Comparison of ENCODE assay signal across 11 cellular contexts in the genomic region with DNA sequence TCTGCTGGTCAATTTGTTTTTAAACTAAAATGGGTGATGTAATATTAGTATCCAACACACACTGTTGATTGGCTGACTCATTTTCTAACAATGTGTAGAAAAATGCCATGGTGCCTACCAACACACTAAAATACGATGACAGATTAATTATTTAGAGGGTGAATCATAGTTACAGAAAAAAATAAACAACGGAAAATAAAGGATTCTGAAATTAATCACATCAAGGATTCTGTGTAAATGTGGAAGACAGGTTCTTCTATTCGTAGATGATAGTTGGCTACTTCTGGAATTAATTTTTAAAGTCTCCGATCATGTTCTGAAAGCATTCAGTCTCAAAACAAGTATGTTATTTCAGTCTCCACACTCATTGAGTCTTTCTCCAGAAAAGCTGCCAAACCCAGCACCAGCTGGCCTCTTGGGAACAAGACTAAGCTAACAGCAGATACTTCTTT. TPM values are rescaled to one million over a fixed set of nuclear protein-coding genes. Genes with fewer than 3 reads are reported as not detected.
DNase-seq lines count a peak whose midpoint lies in the region; ATAC-seq and TF ChIP-seq lines count a peak whose summit lies in the region.
"Had no signal": no experiment of that assay in that cellular context is flagged by ENCODE, and none has a peak within 500 bp of the region (broad histone marks: within the 10 kb centered on the region; RNA-seq: fewer than 3 reads in every experiment).

No MANE protein-coding gene starts in this region.

- no peaks in the 10 kb centered on the region for H3K36me3 ChIP-seq in mammary epithelial cell (ENCODE audit: insufficient read depth, low read length)
- no peaks in the 10 kb centered on the region for H3K36me3 ChIP-seq in gastrocnemius medialis
- H3K36me3 ChIP-seq: ovary had no signal

- no peaks in the 10 kb centered on the region for H4K20me1 ChIP-seq in mammary epithelial cell (ENCODE audit: insufficient read depth, low read length)

- dilution Hi-C loops in mammary epithelial cell (cut with HindIII; ENCODE audit: low sequenced_read_pairs): no loop called here

- ATAC-seq in GM19463 (IDR thresholded peaks at IDR 0.05; ENCODE audit: unreplicated experiment) (no peak), gastrocnemius medialis (no peak), HG02840 (IDR thresholded peaks at IDR 0.05; ENCODE audit: low FRiP score, unreplicated experiment) (no peak)

- H3K27ac ChIP-seq in mammary epithelial cell (ENCODE audit: insufficient read depth, low read depth, low read length) (peak overlapping the region; percentile 70), gastrocnemius medialis (no peak overlapping the region)
- H3K27ac ChIP-seq: ovary had no signal

- no peak overlapping the region for H3K9ac ChIP-seq in mammary epithelial cell (ENCODE audit: insufficient read depth, low read length)

- H3K79me2 ChIP-seq in mammary epithelial cell (ENCODE audit: insufficient read depth, low read length): no peaks in the 10 kb centered on the region

- H3K9me3 ChIP-seq in mammary epithelial cell (replicated peaks; ENCODE audit: insufficient read depth, low read length) (no peaks in the 10 kb centered on the region), gastrocnemius medialis (no peaks in the 10 kb centered on the region)
- H3K9me3 ChIP-seq: ovary had no signal

- H3K4me2 ChIP-seq in mammary epithelial cell (ENCODE audit: insufficient read depth, low read depth, low read length): peak overlapping the region; percentile 47

- H3K4me3 ChIP-seq in mammary epithelial cell (replicated peaks in 1 of 3; ENCODE audit: insufficient read depth in 1 of 3, low read depth in 2 of 3, low read length in 3 of 3): no peak overlapping the region
- H3K4me3 ChIP-seq in gastrocnemius medialis: no peak overlapping the region
- H3K4me3 ChIP-seq: ovary had no signal

- no peak for TF ChIP-seq CTCF in AG09319 (IDR thresholded peaks at IDR 0.05; ENCODE audit: low read depth, low read length)
- no peak for TF ChIP-seq CTCF in mammary epithelial cell (conservative IDR thresholded peaks at IDR 0.05 in 1 of 2, IDR thresholded peaks at IDR 0.05 in 1 of 2; ENCODE audit: extremely low read depth in 1 of 2, insufficient read depth in 1 of 2, low read depth in 1 of 2, low read length in 2 of 2)
- no peak for TF ChIP-seq CTCF in gastrocnemius medialis (IDR thresholded peaks at IDR 0.05 in 4 of 5, conservative IDR thresholded peaks at IDR 0.05 in 1 of 5)

- no peak for TF ChIP-seq RAD21 in Ishikawa (IDR thresholded peaks at IDR 0.05; ENCODE audit: low read depth)

- no TSS peak for BruUV-seq in mammary epithelial cell (replicated peaks; lab: Mats Ljungman, UMichigan)

- no peak overlapping the region for H2AFZ ChIP-seq in mammary epithelial cell (ENCODE audit: low read depth, low read length)

- intact Hi-C loops in mammary epithelial cell (cut with micrococcal nuclease) (loop anchor here (5.0 kb wide), 1 partner anchor 41 kb away; no protein-coding TSS in a partner anchor), gastrocnemius medialis (cut with DNase I; ENCODE audit: low total_unique reads) (no loop called here)

- in situ Hi-C loops in mammary epithelial cell (cut with MboI; ENCODE audit: low sequenced_read_pairs in 2 of 2): no loop called here
- in situ Hi-C loops in gastrocnemius medialis (cut with MboI; ENCODE audit: low sequenced_read_pairs in 4 of 4): no loop called here

- H3K27me3 ChIP-seq in mammary epithelial cell (ENCODE audit: insufficient read depth, low read length) (no peaks in the 10 kb centered on the region), gastrocnemius medialis (no peaks in the 10 kb centered on the region)
- H3K27me3 ChIP-seq: ovary had no signal

- CTCF ChIA-PET in mammary epithelial cell (lab: Charles Lee; ENCODE audit: low non-redundant PET): no interaction called here

- no peak for TF ChIP-seq POLR2A in gastrocnemius medialis (IDR thresholded peaks at IDR 0.05)

- H3K4me1 ChIP-seq in mammary epithelial cell (ENCODE audit: insufficient read depth, low read length): peaks cover 8% of the 10 kb centered on the region
- no peaks in the 10 kb centered on the region for H3K4me1 ChIP-seq in gastrocnemius medialis

- DNase-seq in AG09319 (ENCODE audit: extremely low read depth, low read depth): peak; percentile 62
- peak; percentile 76 for DNase-seq in mammary epithelial cell
- DNase-seq in medulla oblongata (ENCODE audit: extremely low spot score): peak; percentile 21
- DNase-seq in NCI-H1930 (lab: John Stamatoyannopoulos, UW): no peak
- DNase-seq in gastrocnemius medialis: no peak
- DNase-seq: activated T-cell treated with anti-CD3 and anti-CD28 coated beads for 4 hours, ovary had no signal

- no peak for TF ChIP-seq EP300 in Ishikawa (IDR thresholded peaks at IDR 0.05; ENCODE audit: borderline replicate concordance)

- 41% methylated on average over 4 of the region's 4 CpGs for WGBS in mammary epithelial cell (ENCODE audit: low coverage, missing lambda C conversion rate)

TF ChIP-seq in Ishikawa, 13 proteins besides CTCF, POLR2A, EP300 and RAD21:
- TF ChIP-seq TEAD4 (IDR thresholded peaks at IDR 0.05) (peak; percentile 67; the same call in 1 of the 2 replicates), CREB1 (IDR thresholded peaks at IDR 0.05; ENCODE audit: low read depth) (no peak)

RNA-seq across cellular contexts. Expression of a gene that starts 8.2 kb away (rescaled TPM):
- total RNA-seq in mammary epithelial cell (not detected), gastrocnemius medialis (under 1 TPM in 1 of 4 donors, not detected in 3; 0.25 TPM)
- not detected for polyA plus RNA-seq in mammary epithelial cell
- not detected for polyA minus RNA-seq in mammary epithelial cell
- total RNA-seq: ovary; T-helper 1 cell treated with Interleukin-12 subunit alpha and Interleukin-12 subunit beta and Interleukin-4 antibody, amounts not matched to agents 30 ng/mL and 1 ng/mL, for 36 hours had no signal
- polyA plus RNA-seq: ovary had no signal

Comparison
In these comparisons a context has a peak if more than half of its experiments do, and no peak if none do; other contexts are left out.
1. DNase-seq: peak in AG09319 (single experiment), mammary epithelial cell (single experiment) and medulla oblongata (single experiment); none in NCI-H1930 (0 of 2) and gastrocnemius medialis (0 of 2).